In the genomic region with DNA sequence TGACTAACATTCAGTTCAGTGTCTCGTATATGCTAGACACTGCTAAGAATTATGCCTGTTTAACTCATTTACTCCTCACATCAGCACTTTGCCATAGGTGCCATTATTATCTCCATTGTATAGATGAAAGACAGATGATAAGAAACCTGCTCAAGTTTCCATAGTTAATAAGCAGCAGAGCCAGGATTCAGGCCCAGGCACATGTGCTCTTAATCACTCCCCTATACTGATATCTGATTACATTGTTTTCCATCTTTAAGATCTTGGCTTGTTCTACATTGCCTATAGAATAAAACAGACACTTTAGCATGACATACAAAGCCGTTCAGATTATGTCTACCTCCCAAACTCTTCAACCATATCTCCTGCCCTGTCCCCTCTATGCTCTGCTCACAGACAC, we compare ENCODE assay signal across 34 cellular contexts. TPM values are rescaled to one million over a fixed set of nuclear protein-coding genes. Genes with fewer than 3 reads are reported as not detected.
"Had no signal": no experiment of that assay in that cellular context is flagged by ENCODE, and none has a peak within 500 bp of the region (broad histone marks: within the 10 kb centered on the region; RNA-seq: fewer than 3 reads in every experiment).

No MANE protein-coding gene starts in this region.

- H3K27ac ChIP-seq: adrenal gland, body of pancreas, esophagus muscularis mucosa, foreskin keratinocyte, gastrocnemius medialis, heart left ventricle had no signal

- DNase-seq: activated CD4-positive, alpha-beta memory T cell treated with anti-CD3 and anti-CD28 coated beads for 36 hours; activated CD4-positive, alpha-beta T cell treated with anti-CD3 and anti-CD28 coated beads for 36 hours; activated CD4-positive, alpha-beta T cell treated with anti-CD3 and anti-CD28 coated beads, Interleukin-2, amount 10 ng/mL, durations not matched to agents 24 days and 14 days; activated CD4-positive, CD25-positive, alpha-beta regulatory T cell; activated CD4-positive, CD25-positive, alpha-beta regulatory T cell treated with anti-CD3 and anti-CD28 coated beads, Interleukin-2, amount 50 U/mL, for 72 hours; activated CD8-positive, alpha-beta memory T cell treated with anti-CD3 and anti-CD28 coated beads, Interleukin-2, amount 10 ng/mL, durations not matched to agents 7 days and 5 days; activated CD8-positive, alpha-beta memory T cell treated with anti-CD3 and anti-CD28 coated beads, Interleukin-2, amount 50 U/mL, for 4 hours; activated CD8-positive, alpha-beta T cell treated with anti-CD3 and anti-CD28 coated beads, Interleukin-2, amount 10 ng/mL, durations not matched to agents 7 days and 5 days; activated effector memory CD4-positive, alpha-beta T cell treated with anti-CD3 and anti-CD28 coated beads, Interleukin-2, amount 50 U/mL, for 16 hours; activated naive CD4-positive, alpha-beta T cell treated with anti-CD3 and anti-CD28 coated beads for 36 hours; activated naive CD8-positive, alpha-beta T cell treated with anti-CD3 and anti-CD28 coated beads for 36 hours; activated naive CD8-positive, alpha-beta T cell treated with anti-CD3 and anti-CD28 coated beads, Interleukin-2, amount 50 U/mL, for 24 hours; activated T-cell treated with anti-CD3 and anti-CD28 coated beads, Interleukin-2, amount 50 U/mL, for 1 hour; activated T-cell treated with anti-CD3 and anti-CD28 coated beads, Interleukin-2, amount 50 U/mL, for 48 hours; adrenal gland; amygdala; aorta; body of pancreas; caudate nucleus; cortex of kidney; dermis blood vessel endothelial cell; effector CD4-positive, alpha-beta T cell; effector memory CD8-positive, alpha-beta T cell; erythroblast; foreskin keratinocyte; gastrocnemius medialis; glutamatergic neuron; heart left ventricle had no signal

- H3K36me3 ChIP-seq: adrenal gland, esophagus muscularis mucosa, gastrocnemius medialis, heart left ventricle had no signal

- H3K9me3 ChIP-seq: adrenal gland, body of pancreas, esophagus muscularis mucosa, gastrocnemius medialis, heart left ventricle had no signal

- H3K4me1 ChIP-seq: adrenal gland, body of pancreas, esophagus muscularis mucosa, gastrocnemius medialis, heart left ventricle had no signal

- FAIRE-seq: colon had no signal

- H3K4me3 ChIP-seq: adrenal gland, body of pancreas, esophagus muscularis mucosa, gastrocnemius medialis, heart left ventricle had no signal

- H3K27me3 ChIP-seq: adrenal gland, body of pancreas, esophagus muscularis mucosa, foreskin keratinocyte, gastrocnemius medialis, heart left ventricle had no signal

- ATAC-seq: activated CD4-positive, alpha-beta T cell treated with anti-CD3 and anti-CD28 coated beads for 36 hours; activated CD8-positive, alpha-beta memory T cell treated with anti-CD3 and anti-CD28 coated beads, Interleukin-2, amount 10 ng/mL, durations not matched to agents 7 days and 5 days; activated CD8-positive, alpha-beta T cell treated with anti-CD3 and anti-CD28 coated beads, Interleukin-2, amount 10 ng/mL, durations not matched to agents 7 days and 5 days; activated naive CD8-positive, alpha-beta T cell treated with anti-CD3 and anti-CD28 coated beads, Interleukin-2, amount 50 U/mL, for 24 hours; body of pancreas; effector memory CD8-positive, alpha-beta T cell; foreskin keratinocyte; gastrocnemius medialis; heart left ventricle had no signal

RNA-seq across cellular contexts. Expression of gene USH2A, which starts 30.5 kb away (rescaled TPM):
- total RNA-seq: activated CD4-positive, alpha-beta memory T cell treated with anti-CD3 and anti-CD28 coated beads for 36 hours; activated CD4-positive, alpha-beta T cell treated with anti-CD3 and anti-CD28 coated beads for 36 hours; activated CD4-positive, alpha-beta T cell treated with anti-CD3 and anti-CD28 coated beads, Interleukin-2, amount 10 ng/mL, durations not matched to agents 24 days and 14 days; activated CD8-positive, alpha-beta memory T cell treated with anti-CD3 and anti-CD28 coated beads for 36 hours; activated CD8-positive, alpha-beta memory T cell treated with anti-CD3 and anti-CD28 coated beads, Interleukin-2, amount 10 ng/mL, durations not matched to agents 7 days and 5 days; activated CD8-positive, alpha-beta T cell treated with anti-CD3 and anti-CD28 coated beads, Interleukin-2, amount 10 ng/mL, durations not matched to agents 7 days and 5 days; activated naive CD4-positive, alpha-beta T cell treated with anti-CD3 and anti-CD28 coated beads for 36 hours; activated naive CD8-positive, alpha-beta T cell treated with anti-CD3 and anti-CD28 coated beads for 36 hours; activated T-helper 1 cell treated with anti-CD3 and anti-CD28 coated beads, Interleukin-12 subunit alpha, Interleukin-12 subunit beta, Interleukin-2, Interleukin-4 antibody, amounts not matched to agents 30 ng/mL and 10 ng/mL and 1 ng/mL, durations not matched to agents 14 hours and 24 hours and 36 hours; activated T-helper 2 cell treated with anti-CD3 and anti-CD28 coated beads, Interferon-gamma antibody, Interleukin-2, Interleukin-4, amounts not matched to agents 10 μg/mL and 5 μg/mL and 100 μg/mL, durations not matched to agents 14 hours and 24 hours and 36 hours; aorta; chondrocyte; dermis blood vessel endothelial cell; foreskin keratinocyte had no signal
- polyA plus RNA-seq: foreskin keratinocyte had no signal
